8 cellular contexts compared by ENCODE assay signal in the genomic region with DNA sequence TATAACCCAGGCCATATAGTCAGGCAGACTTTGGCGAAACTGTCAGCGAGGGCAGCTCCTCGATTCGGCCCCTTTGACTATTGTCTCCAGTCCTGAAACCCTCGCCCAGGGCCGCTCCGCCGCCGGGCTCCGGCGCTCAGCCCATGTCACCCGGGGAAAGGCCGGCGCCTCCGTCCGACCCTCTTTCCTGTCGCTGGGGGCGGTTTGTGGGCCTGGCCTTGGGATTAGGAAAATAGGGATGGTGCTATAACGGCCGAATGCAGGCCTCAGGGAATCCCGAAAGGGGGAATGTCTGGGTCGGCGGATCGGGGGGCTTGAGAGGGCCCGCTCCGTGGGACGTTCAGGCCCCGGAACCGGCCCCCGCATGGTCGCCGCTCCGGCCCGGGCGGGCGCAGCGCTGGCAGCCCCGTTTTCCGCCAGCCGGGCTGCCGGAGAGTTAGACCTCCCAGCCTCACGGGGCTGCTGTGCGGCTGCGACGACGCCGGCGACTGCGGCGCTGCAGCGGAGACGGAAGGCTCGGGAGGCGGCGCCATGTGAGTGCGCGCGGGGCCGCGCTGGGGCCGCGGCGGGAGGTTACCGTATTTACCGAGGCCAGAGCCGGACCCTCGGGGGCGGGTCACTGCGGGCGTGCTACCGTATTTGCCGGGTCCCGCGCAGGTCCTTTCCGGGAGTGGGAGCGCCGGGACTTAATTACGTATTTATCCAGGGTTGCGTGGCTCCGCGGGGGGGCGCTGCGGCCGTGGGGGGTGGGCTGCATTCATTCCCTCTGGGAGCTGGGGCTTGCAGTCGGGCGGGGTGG.
DNase-seq lines count a peak whose midpoint lies in the region; ATAC-seq and TF ChIP-seq lines count a peak whose summit lies in the region.

No MANE protein-coding gene starts in this region.

- DNase-seq in NCI-H1092 (lab: John Stamatoyannopoulos, UW), result peak; percentile 72
- peak; percentile 64 for DNase-seq in T-helper 22 cell (ENCODE audit: low read depth)
- DNase-seq in astrocyte of the hippocampus (ENCODE audit: low read depth, low spot score), result peak; percentile 96
- DNase-seq in hypothalamus (lab: John Stamatoyannopoulos, UW), result peak; percentile 42 to 92 (median 84)
- DNase-seq in retinal pigment epithelial cell (ENCODE audit: low read depth), result peak; percentile 52

- TF ChIP-seq CTCF in GM12875 (IDR thresholded peaks at IDR 0.05; ENCODE audit: borderline replicate concordance, insufficient read depth, low read depth, low read length) (0 out of 2 replicates have a peak, but pooled peaks have one; percentile 9), retinal pigment epithelial cell (conservative IDR thresholded peaks at IDR 0.05; ENCODE audit: low read depth, low read length) (peak; percentile 11)

- ATAC-seq in HG02588 (IDR thresholded peaks at IDR 0.05; ENCODE audit: unreplicated experiment) (peak; percentile 49), HG03469 (IDR thresholded peaks at IDR 0.05; ENCODE audit: unreplicated experiment) (no peak)

- H3K4me3 ChIP-seq in GM12875 (ENCODE audit: low read depth, low read length), result peak overlapping the region; percentile 75
- peak overlapping the region; percentile 79 for H3K4me3 ChIP-seq in retinal pigment epithelial cell (ENCODE audit: low read length)
